27 cellular contexts compared by ENCODE assay signal in the genomic region with DNA sequence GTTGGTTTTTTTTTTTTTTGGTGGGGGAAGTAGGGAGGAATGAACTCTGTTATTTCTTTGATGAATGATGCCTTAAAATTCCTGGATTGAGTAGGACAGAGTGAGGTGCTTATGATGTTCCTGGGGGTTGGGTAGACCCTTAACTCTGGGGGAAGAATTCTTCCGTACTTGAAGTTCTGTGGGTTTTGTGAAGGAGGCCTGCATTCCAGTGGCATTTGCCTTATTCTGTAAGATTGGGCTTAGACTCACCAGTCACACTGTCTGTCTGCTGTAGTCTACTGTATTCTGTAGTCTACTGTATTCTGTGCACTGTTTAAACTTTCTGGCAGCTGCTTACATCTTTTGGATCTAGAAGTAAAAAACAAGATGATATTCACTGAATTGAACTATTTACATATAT. TPM values are rescaled to one million over a fixed set of nuclear protein-coding genes. Genes with fewer than 3 reads are reported as not detected.
"Had no signal": no experiment of that assay in that cellular context is flagged by ENCODE, and none has a peak within 500 bp of the region (broad histone marks: within the 10 kb centered on the region; RNA-seq: fewer than 3 reads in every experiment).

No MANE protein-coding gene starts in this region.

- H3K9me3 ChIP-seq: ascending aorta, esophagus squamous epithelium, gastroesophageal sphincter, pancreas, psoas muscle, right atrium auricular region, thyroid gland had no signal

- H3K27ac ChIP-seq: ascending aorta, esophagus squamous epithelium, gastroesophageal sphincter, pancreas, psoas muscle, right atrium auricular region, thyroid gland had no signal

- H3K27ac Mint-ChIP-seq: activated CD4-positive, alpha-beta T cell treated with anti-CD3 and anti-CD28 coated beads, Interleukin-2, amount 10 ng/mL, durations not matched to agents 24 days and 14 days; activated CD8-positive, alpha-beta T cell treated with anti-CD3 and anti-CD28 coated beads, Interleukin-2, amount 10 ng/mL, durations not matched to agents 7 days and 5 days; endodermal cell; memory B cell; nephron progenitor cell; T-helper 1 cell treated with Interleukin-12 subunit alpha and Interleukin-12 subunit beta and Interleukin-4 antibody, amounts not matched to agents 30 μg/mL and 1 μg/mL, for 36 hours had no signal

- H3K27me3 ChIP-seq: ascending aorta, esophagus squamous epithelium, gastroesophageal sphincter, pancreas, right atrium auricular region, thyroid gland had no signal

- H3K27me3 Mint-ChIP-seq: activated CD4-positive, alpha-beta T cell treated with anti-CD3 and anti-CD28 coated beads, Interleukin-2, amount 10 ng/mL, durations not matched to agents 24 days and 14 days; memory B cell had no signal

- H3K9me3 Mint-ChIP-seq: activated CD4-positive, alpha-beta T cell treated with anti-CD3 and anti-CD28 coated beads, Interleukin-2, amount 10 ng/mL, durations not matched to agents 24 days and 14 days; endodermal cell; memory B cell; nephron progenitor cell; T-helper 1 cell treated with Interleukin-12 subunit alpha and Interleukin-12 subunit beta and Interleukin-4 antibody, amounts not matched to agents 30 μg/mL and 1 μg/mL, for 36 hours had no signal

- H3K4me1 Mint-ChIP-seq: activated CD4-positive, alpha-beta T cell treated with anti-CD3 and anti-CD28 coated beads, Interleukin-2, amount 10 ng/mL, durations not matched to agents 24 days and 14 days; memory B cell; nephron progenitor cell had no signal

- H3K4me3 ChIP-seq: ascending aorta, esophagus squamous epithelium, gastroesophageal sphincter, pancreas, psoas muscle, right atrium auricular region, thyroid gland had no signal

- H3K4me1 ChIP-seq: ascending aorta, esophagus squamous epithelium, gastroesophageal sphincter, pancreas, right atrium auricular region, thyroid gland had no signal

- H3K4me3 Mint-ChIP-seq: activated CD4-positive, alpha-beta T cell treated with anti-CD3 and anti-CD28 coated beads, Interleukin-2, amount 10 ng/mL, durations not matched to agents 24 days and 14 days; activated CD8-positive, alpha-beta T cell treated with anti-CD3 and anti-CD28 coated beads, Interleukin-2, amount 10 ng/mL, durations not matched to agents 7 days and 5 days; endodermal cell; memory B cell; nephron progenitor cell; T-helper 1 cell treated with Interleukin-12 subunit alpha and Interleukin-12 subunit beta and Interleukin-4 antibody, amounts not matched to agents 30 μg/mL and 1 μg/mL, for 36 hours had no signal

- DNase-seq: activated CD4-positive, alpha-beta T cell treated with anti-CD3 and anti-CD28 coated beads, Interleukin-2, amount 10 ng/mL, durations not matched to agents 24 days and 14 days; activated CD4-positive, CD25-positive, alpha-beta regulatory T cell; activated CD8-positive, alpha-beta T cell treated with anti-CD3 and anti-CD28 coated beads, Interleukin-2, amount 10 ng/mL, durations not matched to agents 7 days and 5 days; activated naive CD4-positive, alpha-beta T cell treated with anti-CD3 and anti-CD28 coated beads, Interleukin-2, amount 50 U/mL, for 16 hours; cerebellar nuclear complex; cortex of kidney; endodermal cell; esophagus squamous epithelium; head of caudate nucleus; left cardiac atrium; nephron progenitor cell; pancreas; psoas muscle; stimulated activated CD4-positive, alpha-beta T cell treated with anti-CD3 and anti-CD28 coated beads, Interleukin-12 subunit alpha, Interleukin-12 subunit beta, amount 100 ng/mL, for 4 hours; stimulated activated CD4-positive, alpha-beta T cell treated with anti-CD3 and anti-CD28 coated beads, Interleukin-4, amount 100 ng/mL, for 4 hours; stimulated activated naive CD8-positive, alpha-beta T cell treated with anti-CD3 and anti-CD28 coated beads, Interleukin-15, Interleukin-2, amounts not matched to agents 100 U/mL and 50 U/mL, for 24 hours; thyroid gland had no signal

RNA-seq across cellular contexts. Expression of a gene that starts 42.5 kb away (rescaled TPM):
- total RNA-seq: activated CD4-positive, alpha-beta T cell treated with anti-CD3 and anti-CD28 coated beads, Interleukin-2, amount 10 ng/mL, durations not matched to agents 24 days and 14 days; activated CD8-positive, alpha-beta T cell treated with anti-CD3 and anti-CD28 coated beads, Interleukin-2, amount 10 ng/mL, durations not matched to agents 7 days and 5 days; ascending aorta; bronchial epithelial cell; esophagus squamous epithelium; gastroesophageal sphincter; left cardiac atrium; lower leg skin; mononuclear cell; pancreas; psoas muscle; right atrium auricular region; subcutaneous adipose tissue; thyroid gland; ureter had no signal
